ENCODE assay signal across 24 cellular contexts in the genomic region with DNA sequence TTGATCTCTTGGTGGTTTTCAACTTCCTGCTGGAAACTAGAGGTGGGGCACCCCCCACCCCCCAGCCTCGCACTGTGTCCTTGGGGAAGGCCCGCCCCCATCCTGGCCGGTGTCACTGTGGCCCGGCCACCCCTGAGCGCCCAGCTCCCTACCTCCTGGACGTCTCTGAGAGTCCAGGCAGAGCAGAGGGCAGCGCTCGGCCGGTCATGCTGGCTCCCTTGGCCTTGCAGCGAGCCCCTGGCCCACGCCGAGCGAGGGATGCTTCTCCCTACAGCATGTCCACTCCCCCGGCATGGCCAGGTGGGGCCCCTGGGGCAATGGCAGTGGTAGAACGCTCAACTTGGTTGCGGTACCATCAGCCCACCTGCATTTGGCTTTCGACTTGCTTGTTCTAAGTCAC.
"Had no signal": no experiment of that assay in that cellular context is flagged by ENCODE, and none has a peak within 500 bp of the region (broad histone marks: within the 10 kb centered on the region; RNA-seq: fewer than 3 reads in every experiment).

No MANE protein-coding gene starts in this region.

- H3K4me3 Mint-ChIP-seq: activated B cell treated with CpG ODN at 0.5 μM for 24 hours; activated CD4-positive, alpha-beta T cell treated with anti-CD3 and anti-CD28 coated beads for 36 hours; activated naive CD4-positive, alpha-beta T cell treated with anti-CD3 and anti-CD28 coated beads for 36 hours; activated T-cell treated with anti-CD3 and anti-CD28 coated beads, Interleukin-2, amount 50 U/mL, for 4 hours; brain; naive thymus-derived CD8-positive, alpha-beta T cell; neural progenitor cell had no signal

- H2AFZ ChIP-seq: neural progenitor cell had no signal

- H3K9ac ChIP-seq: neural progenitor cell had no signal

- ATAC-seq: activated CD4-positive, alpha-beta T cell treated with anti-CD3 and anti-CD28 coated beads for 36 hours; activated T-cell treated with anti-CD3 and anti-CD28 coated beads, Interleukin-2, amount 50 U/mL, for 4 hours; left lung; naive thymus-derived CD8-positive, alpha-beta T cell had no signal

- H3K4me3 ChIP-seq: esophagus muscularis mucosa, left lung, neural progenitor cell, transverse colon, uterus had no signal

- H3K27ac Mint-ChIP-seq: activated B cell treated with CpG ODN at 0.5 μM for 24 hours; activated naive CD4-positive, alpha-beta T cell treated with anti-CD3 and anti-CD28 coated beads for 36 hours; neural progenitor cell; progenitor cell of endocrine pancreas had no signal

- H3K27me3 Mint-ChIP-seq: activated B cell treated with CpG ODN at 0.5 μM for 24 hours; activated CD4-positive, alpha-beta T cell treated with anti-CD3 and anti-CD28 coated beads for 36 hours; brain; naive thymus-derived CD8-positive, alpha-beta T cell; progenitor cell of endocrine pancreas had no signal

- DNase-seq: activated B cell treated with CpG ODN at 0.5 μM for 24 hours; activated CD4-positive, alpha-beta T cell treated with anti-CD3 and anti-CD28 coated beads for 36 hours; activated CD4-positive, alpha-beta T cell treated with anti-CD3 and anti-CD28 coated beads, Interleukin-2, amount 50 U/mL, for 4 hours; activated CD8-positive, alpha-beta memory T cell treated with anti-CD3 and anti-CD28 coated beads for 24 hours; activated CD8-positive, alpha-beta memory T cell treated with anti-CD3 and anti-CD28 coated beads, Interleukin-2, amount 50 U/mL, for 4 hours; activated naive CD4-positive, alpha-beta T cell treated with anti-CD3 and anti-CD28 coated beads for 36 hours; activated T-cell treated with anti-CD3 and anti-CD28 coated beads, Interleukin-2, amount 50 U/mL, for 4 hours; aorta; dermis blood vessel endothelial cell; effector memory CD4-positive, alpha-beta T cell; glutamatergic neuron; hippocampal formation; kidney glomerular epithelial cell; naive thymus-derived CD8-positive, alpha-beta T cell; retina; stimulated activated CD4-positive, alpha-beta T cell treated with anti-CD3 and anti-CD28 coated beads, Interleukin-4, amount 100 ng/mL, for 1 hour; T-helper 9 cell; transverse colon; uterus had no signal

- H3K27ac ChIP-seq: esophagus muscularis mucosa, left lung, neural progenitor cell, transverse colon, uterus had no signal

- H3K36me3 ChIP-seq: neural progenitor cell, uterus had no signal

- H3K4me1 ChIP-seq: left lung, transverse colon, uterus had no signal

- H3K9me3 ChIP-seq: esophagus muscularis mucosa, left lung, transverse colon, uterus had no signal

- H3K27me3 ChIP-seq: esophagus muscularis mucosa, transverse colon, uterus had no signal

- H3K4me2 ChIP-seq: neural progenitor cell had no signal

- H3K9me3 Mint-ChIP-seq: activated B cell treated with CpG ODN at 0.5 μM for 24 hours; activated naive CD4-positive, alpha-beta T cell treated with anti-CD3 and anti-CD28 coated beads for 36 hours; activated T-cell treated with anti-CD3 and anti-CD28 coated beads, Interleukin-2, amount 50 U/mL, for 4 hours; brain; naive thymus-derived CD8-positive, alpha-beta T cell; neural progenitor cell had no signal
